Comparison of ENCODE assay signal across 30 cellular contexts in genomic region chr2:46552528-46552927, GRCh38. TPM values are rescaled to one million over a fixed set of nuclear protein-coding genes. Genes with fewer than 3 reads are reported as not detected.
DNase-seq lines count a peak whose midpoint lies in the region; ATAC-seq and TF ChIP-seq lines count a peak whose summit lies in the region.
"Had no signal": no experiment of that assay in that cellular context is flagged by ENCODE, and none has a peak within 500 bp of the region (broad histone marks: within the 10 kb centered on the region; RNA-seq: fewer than 3 reads in every experiment).

No MANE protein-coding gene starts in this region.

- TF ChIP-seq CTCF in heart left ventricle (IDR thresholded peaks at IDR 0.05) (no peak), activated B cell treated with CpG ODN at 0.5 μM for 24 hours (IDR thresholded peaks at IDR 0.05) (no peak)

- intact Hi-C loops in heart left ventricle (cut with DNase I): no loop called here
- intact Hi-C loops in Right ventricle myocardium inferior (cut with DNase I): no loop called here
- intact Hi-C loops in activated B cell treated with CpG ODN at 0.5 μM for 24 hours (cut with micrococcal nuclease): no loop called here

- H3K4me3 Mint-ChIP-seq in activated B cell treated with CpG ODN at 0.5 μM for 24 hours (no peak overlapping the region), memory B cell (no peak overlapping the region)
- H3K4me3 Mint-ChIP-seq: CD4-positive, CD25-positive, alpha-beta regulatory T cell; HFFc6; type B pancreatic cell had no signal

- H3K9me3 ChIP-seq in heart left ventricle: peaks cover 0 to 6% (median 0%) of the 10 kb centered on the region in 12 donors
- no peaks in the 10 kb centered on the region for H3K9me3 ChIP-seq in stomach smooth muscle (ENCODE audit: control insufficient read depth in 2 of 2, low read length in 2 of 2)

- DNase-seq in heart left ventricle: no peak
- no peak for DNase-seq in Right ventricle myocardium inferior (ENCODE audit: missing footprints)
- no peak for DNase-seq in activated B cell treated with CpG ODN at 0.5 μM for 24 hours
- DNase-seq in memory B cell (ENCODE audit: low spot score in 2 of 2): no peak
- DNase-seq in stimulated activated naive CD4-positive, alpha-beta T cell treated with Interleukin-2 at 50 U/mL for 16 hours (lab: John Stamatoyannopoulos, UW): no peak
- DNase-seq in T1000 (lab: John Stamatoyannopoulos, UW): no peak
- DNase-seq: 8988T; activated CD4-positive, alpha-beta T cell treated with anti-CD3 and anti-CD28 coated beads, Interleukin-2, amount 50 U/mL, for 4 hours; activated T-cell treated with anti-CD3 and anti-CD28 coated beads, Interleukin-2, amount 50 U/mL, for 48 hours; CD4-positive, CD25-positive, alpha-beta regulatory T cell; dermis blood vessel endothelial cell; foreskin melanocyte; GOT3; HFFc6; hippocampal formation; KBM-7; left colon; mesenchymal stem cell; NCI-H1092 treated with DMSO at 0.1 percent for 48 hours; NCI-H1694 treated with DMSO at 0.1 percent for 48 hours; NCI-H2171; stimulated activated CD4-positive, alpha-beta T cell treated with anti-CD3 and anti-CD28 coated beads, Interleukin-4, amount 100 ng/mL, for 1 hour; substantia nigra; T-helper 1 cell had no signal

- H3K4me1 Mint-ChIP-seq in activated B cell treated with CpG ODN at 0.5 μM for 24 hours: peaks cover 97% of the 10 kb centered on the region
- H3K4me1 Mint-ChIP-seq in memory B cell: peaks cover 76% of the 10 kb centered on the region

- H3K36me3 Mint-ChIP-seq in activated B cell treated with CpG ODN at 0.5 μM for 24 hours (ENCODE audit: low read depth) (peaks cover 52% of the 10 kb centered on the region), memory B cell (peaks cover 25% of the 10 kb centered on the region)

- H3K36me3 ChIP-seq in heart left ventricle (peaks cover 0 to 56% (median 14%) of the 10 kb centered on the region in 9 donors), stomach smooth muscle (ENCODE audit: control insufficient read depth in 2 of 2, insufficient read depth in 2 of 2, low read length in 2 of 2) (peaks cover 0 to 10% of the 10 kb centered on the region in 2 donors)

- no peak overlapping the region for H3K4me3 ChIP-seq in heart left ventricle
- H3K4me3 ChIP-seq in stomach smooth muscle (ENCODE audit: low read length in 2 of 2): no peak overlapping the region

- POLR2A ChIA-PET in activated B cell treated with CpG ODN at 0.5 μM for 24 hours (lab: Charles Lee): interaction anchor here (9.1 kb wide), 1 partner anchor 18 kb away, joined by 166 read pairs; no protein-coding TSS in a partner anchor

- H3K9ac ChIP-seq in stomach smooth muscle (ENCODE audit: low read length in 2 of 2): no peak overlapping the region

- H3K27ac ChIP-seq in heart left ventricle (peak overlapping the region; percentile 3 to 100 (median 80)), stomach smooth muscle (ENCODE audit: low read length) (peak overlapping the region; percentile 37)
- H3K27ac ChIP-seq: RWPE1 had no signal

- H3K9me3 Mint-ChIP-seq in activated B cell treated with CpG ODN at 0.5 μM for 24 hours: peaks cover 2% of the 10 kb centered on the region
- H3K9me3 Mint-ChIP-seq in memory B cell: no peaks in the 10 kb centered on the region
- H3K9me3 Mint-ChIP-seq: HFFc6 had no signal

- CTCF ChIA-PET in activated B cell treated with CpG ODN at 0.5 μM for 24 hours (lab: Charles Lee): no interaction called here

- H3K27ac Mint-ChIP-seq in activated B cell treated with CpG ODN at 0.5 μM for 24 hours: peak overlapping the region; percentile 74
- H3K27ac Mint-ChIP-seq in memory B cell: peak overlapping the region; percentile 29
- H3K27ac Mint-ChIP-seq: CD4-positive, CD25-positive, alpha-beta regulatory T cell; HFFc6; type B pancreatic cell had no signal

- TF ChIP-seq POLR2A in heart left ventricle (IDR thresholded peaks at IDR 0.05): no peak

- H3K27me3 Mint-ChIP-seq in activated B cell treated with CpG ODN at 0.5 μM for 24 hours (no peaks in the 10 kb centered on the region), memory B cell (no peaks in the 10 kb centered on the region)
- H3K27me3 Mint-ChIP-seq: CD4-positive, CD25-positive, alpha-beta regulatory T cell; type B pancreatic cell had no signal

- H3K27me3 ChIP-seq in heart left ventricle (no peaks in the 10 kb centered on the region), stomach smooth muscle (ENCODE audit: control insufficient read depth in 1 of 2, insufficient read depth in 2 of 2, low read length in 2 of 2) (no peaks in the 10 kb centered on the region)

- 93 to 100% (median 99%) methylated on average over 1 of the region's 1 CpG for WGBS in heart left ventricle, 4 donors

- no peak for ATAC-seq in heart left ventricle
- ATAC-seq in Right ventricle myocardium inferior: no peak
- ATAC-seq in activated B cell treated with CpG ODN at 0.5 μM for 24 hours (ENCODE audit: low read depth): no peak
- ATAC-seq in memory B cell (ENCODE audit: low read depth): no peak
- no peak for ATAC-seq in GM19328 (IDR thresholded peaks at IDR 0.05; ENCODE audit: unreplicated experiment)
- ATAC-seq: activated CD4-positive, CD25-positive, alpha-beta regulatory T cell treated with anti-CD3 and anti-CD28 coated beads, Interleukin-2, amount 50 U/mL, for 24 hours; left colon; sciatic nerve had no signal

- H3K4me1 ChIP-seq in heart left ventricle: peaks cover 9 to 98% (median 86%) of the 10 kb centered on the region in 12 donors
- H3K4me1 ChIP-seq in stomach smooth muscle (ENCODE audit: control insufficient read depth, insufficient read depth, low read length): peaks cover 64% of the 10 kb centered on the region

RNA-seq across cellular contexts. Expression of gene ATP6V1E2, which starts 10.2 kb away (rescaled TPM):
- total RNA-seq in heart left ventricle (1 to 10 TPM; 2.5 to 7.6 (median 6.2) TPM), Right ventricle myocardium inferior (6.7 TPM), activated B cell treated with CpG ODN at 0.5 μM for 24 hours (7.3 and 8.1 TPM in 2 replicates)
- 1 to 10 TPM; 2.4 to 3.3 TPM for polyA plus RNA-seq in heart left ventricle

RNA-seq across cellular contexts. Expression of gene RHOQ, which starts 10.2 kb away (rescaled TPM):
- total RNA-seq in heart left ventricle (100 to 1,000 TPM; 239 to 493 (median 385) TPM), Right ventricle myocardium inferior (415 TPM), activated B cell treated with CpG ODN at 0.5 μM for 24 hours (64.3 and 75.0 TPM in 2 replicates)
- polyA plus RNA-seq in heart left ventricle: 100 to 1,000 TPM; 202 to 217 TPM
